33 cellular contexts compared by ENCODE assay signal in genomic region chr2:191360918-191361317, GRCh38.
"Had no signal": no experiment of that assay in that cellular context is flagged by ENCODE, and none has a peak within 500 bp of the region (broad histone marks: within the 10 kb centered on the region; RNA-seq: fewer than 3 reads in every experiment).

No MANE protein-coding gene starts in this region.

- H3K4me3 ChIP-seq: adrenal gland, body of pancreas, colonic mucosa, esophagus squamous epithelium, gastroesophageal sphincter had no signal

- H3K9me3 ChIP-seq: adrenal gland, body of pancreas, colonic mucosa, esophagus squamous epithelium, gastroesophageal sphincter had no signal

- DNase-seq: activated B cell treated with CpG ODN at 0.5 μM for 24 hours; activated CD4-positive, alpha-beta memory T cell treated with anti-CD3 and anti-CD28 coated beads for 36 hours; activated CD4-positive, alpha-beta T cell treated with anti-CD3 and anti-CD28 coated beads for 48 hours; activated CD8-positive, alpha-beta memory T cell treated with anti-CD3 and anti-CD28 coated beads, Interleukin-2, amount 10 ng/mL, durations not matched to agents 7 days and 5 days; activated CD8-positive, alpha-beta memory T cell treated with anti-CD3 and anti-CD28 coated beads, Interleukin-2, amount 50 U/mL, for 4 hours; activated CD8-positive, alpha-beta T cell treated with anti-CD3 and anti-CD28 coated beads, Interleukin-2, amount 10 ng/mL, durations not matched to agents 7 days and 5 days; activated effector memory CD4-positive, alpha-beta T cell treated with anti-CD3 and anti-CD28 coated beads, Interleukin-2, amount 50 U/mL, for 16 hours; activated naive CD4-positive, alpha-beta T cell treated with anti-CD3 and anti-CD28 coated beads for 36 hours; activated naive CD8-positive, alpha-beta T cell treated with anti-CD3 and anti-CD28 coated beads for 36 hours; activated naive CD8-positive, alpha-beta T cell treated with anti-CD3 and anti-CD28 coated beads, Interleukin-2, amount 50 U/mL, for 24 hours; activated T-cell treated with anti-CD3 and anti-CD28 coated beads, Interleukin-2, amount 50 U/mL, for 1 hour; activated T-cell treated with anti-CD3 and anti-CD28 coated beads, Interleukin-2, amount 50 U/mL, for 48 hours; adrenal gland; amygdala; aorta; body of pancreas; central memory CD4-positive, alpha-beta T cell; cerebellar nuclear complex; colonic mucosa; effector CD8-positive, alpha-beta T cell; esophagus squamous epithelium; foreskin melanocyte; T-helper 1 cell; T-helper 17 cell; T1000; WERI-Rb-1 had no signal

- H3K36me3 Mint-ChIP-seq: activated CD4-positive, alpha-beta memory T cell treated with anti-CD3 and anti-CD28 coated beads for 36 hours; activated CD8-positive, alpha-beta memory T cell treated with anti-CD3 and anti-CD28 coated beads, Interleukin-2, amount 10 ng/mL, durations not matched to agents 7 days and 5 days; activated naive CD4-positive, alpha-beta T cell treated with anti-CD3 and anti-CD28 coated beads, Interleukin-2, amount 50 U/mL, for 24 hours had no signal

- H3K4me1 Mint-ChIP-seq: activated B cell treated with CpG ODN at 0.5 μM for 24 hours; activated naive CD4-positive, alpha-beta T cell treated with anti-CD3 and anti-CD28 coated beads, Interleukin-2, amount 50 U/mL, for 24 hours; activated naive CD8-positive, alpha-beta T cell treated with anti-CD3 and anti-CD28 coated beads, Interleukin-2, amount 50 U/mL, for 24 hours; T-helper 17 cell had no signal

- H3K9me3 Mint-ChIP-seq: activated B cell treated with CpG ODN at 0.5 μM for 24 hours; activated CD4-positive, alpha-beta memory T cell treated with anti-CD3 and anti-CD28 coated beads for 36 hours; activated naive CD4-positive, alpha-beta T cell treated with anti-CD3 and anti-CD28 coated beads for 36 hours; activated naive CD4-positive, alpha-beta T cell treated with anti-CD3 and anti-CD28 coated beads, Interleukin-2, amount 50 U/mL, for 24 hours; activated naive CD8-positive, alpha-beta T cell treated with anti-CD3 and anti-CD28 coated beads for 36 hours; activated naive CD8-positive, alpha-beta T cell treated with anti-CD3 and anti-CD28 coated beads, Interleukin-2, amount 50 U/mL, for 24 hours; activated T-helper 1 cell treated with anti-CD3 and anti-CD28 coated beads, Interleukin-12 subunit alpha, Interleukin-12 subunit beta, Interleukin-2, Interleukin-4 antibody, amounts not matched to agents 30 ng/mL and 10 ng/mL and 1 ng/mL, durations not matched to agents 14 hours and 24 hours and 36 hours; activated T-helper 2 cell treated with anti-CD3 and anti-CD28 coated beads, Interferon-gamma antibody, Interleukin-2, Interleukin-4, amounts not matched to agents 10 μg/mL and 5 μg/mL and 100 μg/mL, durations not matched to agents 14 hours and 24 hours and 36 hours; T-helper 2 cell treated with Interferon-gamma antibody and Interleukin-4, amounts not matched to agents 5 μg/mL and 100 μg/mL, for 36 hours had no signal

- H3K4me1 ChIP-seq: adrenal gland, colonic mucosa, esophagus squamous epithelium had no signal

- H3K27me3 ChIP-seq: adrenal gland, body of pancreas, colonic mucosa, esophagus squamous epithelium, gastroesophageal sphincter had no signal

- H3K27ac Mint-ChIP-seq: activated B cell treated with CpG ODN at 0.5 μM for 24 hours; activated CD4-positive, alpha-beta memory T cell treated with anti-CD3 and anti-CD28 coated beads for 36 hours; activated CD8-positive, alpha-beta memory T cell treated with anti-CD3 and anti-CD28 coated beads, Interleukin-2, amount 10 ng/mL, durations not matched to agents 7 days and 5 days; activated CD8-positive, alpha-beta T cell treated with anti-CD3 and anti-CD28 coated beads, Interleukin-2, amount 10 ng/mL, durations not matched to agents 7 days and 5 days; activated naive CD4-positive, alpha-beta T cell treated with anti-CD3 and anti-CD28 coated beads for 36 hours; activated naive CD4-positive, alpha-beta T cell treated with anti-CD3 and anti-CD28 coated beads, Interleukin-2, amount 50 U/mL, for 24 hours; activated naive CD8-positive, alpha-beta T cell treated with anti-CD3 and anti-CD28 coated beads for 36 hours; activated naive CD8-positive, alpha-beta T cell treated with anti-CD3 and anti-CD28 coated beads, Interleukin-2, amount 50 U/mL, for 24 hours; activated T-helper 1 cell treated with anti-CD3 and anti-CD28 coated beads, Interleukin-12 subunit alpha, Interleukin-12 subunit beta, Interleukin-2, Interleukin-4 antibody, amounts not matched to agents 30 ng/mL and 10 ng/mL and 1 ng/mL, durations not matched to agents 14 hours and 24 hours and 36 hours; activated T-helper 2 cell treated with anti-CD3 and anti-CD28 coated beads, Interferon-gamma antibody, Interleukin-2, Interleukin-4, amounts not matched to agents 10 μg/mL and 5 μg/mL and 100 μg/mL, durations not matched to agents 14 hours and 24 hours and 36 hours; T-helper 17 cell; T-helper 2 cell treated with Interferon-gamma antibody and Interleukin-4, amounts not matched to agents 5 μg/mL and 100 μg/mL, for 36 hours had no signal

- H3K4me3 Mint-ChIP-seq: activated B cell treated with CpG ODN at 0.5 μM for 24 hours; activated CD4-positive, alpha-beta memory T cell treated with anti-CD3 and anti-CD28 coated beads for 36 hours; activated CD8-positive, alpha-beta memory T cell treated with anti-CD3 and anti-CD28 coated beads, Interleukin-2, amount 10 ng/mL, durations not matched to agents 7 days and 5 days; activated CD8-positive, alpha-beta T cell treated with anti-CD3 and anti-CD28 coated beads, Interleukin-2, amount 10 ng/mL, durations not matched to agents 7 days and 5 days; activated naive CD4-positive, alpha-beta T cell treated with anti-CD3 and anti-CD28 coated beads for 36 hours; activated naive CD4-positive, alpha-beta T cell treated with anti-CD3 and anti-CD28 coated beads, Interleukin-2, amount 50 U/mL, for 24 hours; activated naive CD8-positive, alpha-beta T cell treated with anti-CD3 and anti-CD28 coated beads for 36 hours; activated naive CD8-positive, alpha-beta T cell treated with anti-CD3 and anti-CD28 coated beads, Interleukin-2, amount 50 U/mL, for 24 hours; activated T-helper 1 cell treated with anti-CD3 and anti-CD28 coated beads, Interleukin-12 subunit alpha, Interleukin-12 subunit beta, Interleukin-2, Interleukin-4 antibody, amounts not matched to agents 30 ng/mL and 10 ng/mL and 1 ng/mL, durations not matched to agents 14 hours and 24 hours and 36 hours; T-helper 17 cell; T-helper 2 cell treated with Interferon-gamma antibody and Interleukin-4, amounts not matched to agents 5 μg/mL and 100 μg/mL, for 36 hours had no signal

- ATAC-seq: activated CD4-positive, CD25-positive, alpha-beta regulatory T cell treated with anti-CD3 and anti-CD28 coated beads, Interleukin-2, amount 50 U/mL, for 24 hours; activated CD8-positive, alpha-beta memory T cell treated with anti-CD3 and anti-CD28 coated beads, Interleukin-2, amount 10 ng/mL, durations not matched to agents 7 days and 5 days; activated CD8-positive, alpha-beta T cell treated with anti-CD3 and anti-CD28 coated beads, Interleukin-2, amount 10 ng/mL, durations not matched to agents 7 days and 5 days; activated naive CD8-positive, alpha-beta T cell treated with anti-CD3 and anti-CD28 coated beads, Interleukin-2, amount 50 U/mL, for 24 hours; body of pancreas; gastroesophageal sphincter; T-helper 17 cell had no signal

- H3K27ac ChIP-seq: adrenal gland, body of pancreas, colonic mucosa, epithelial cell of prostate, esophagus squamous epithelium, gastroesophageal sphincter, WERI-Rb-1 had no signal

- H3K36me3 ChIP-seq: adrenal gland, colonic mucosa had no signal
